1 cellular context compared by ENCODE assay signal in genomic region chr16:4733211-4733742, GRCh38.
TF ChIP-seq lines count a peak whose summit lies in the region.

No MANE protein-coding gene starts in this region.

TF ChIP-seq in endothelial cell of umbilical vein, 7 proteins besides CTCF, POLR2A, EP300 and RAD21:
- TF ChIP-seq EZH2 (IDR thresholded peaks at IDR 0.05; ENCODE audit: borderline replicate concordance, low read depth, low read length, severe bottlenecking) (no peak), MYC (IDR thresholded peaks at IDR 0.05; ENCODE audit: low read depth, low read length) (no peak), POLR2AphosphoS5 (IDR thresholded peaks at IDR 0.05; ENCODE audit: insufficient read depth, low read depth, low read length) (no peak), FOS (IDR thresholded peaks at IDR 0.05; ENCODE audit: borderline replicate concordance, insufficient read depth, low read length) (no peak), JUN (IDR thresholded peaks at IDR 0.05; ENCODE audit: borderline replicate concordance, insufficient read depth, insufficient read length, low read depth) (no peak), GATA2 (IDR thresholded peaks at IDR 0.05; ENCODE audit: insufficient read depth, insufficient read length, low read depth, low read length) (no peak)
